1 cellular context compared by ENCODE assay signal in genomic region chr14:76977793-76978730, GRCh38.
TF ChIP-seq lines count a peak whose summit lies in the region.

No MANE protein-coding gene starts in this region.

TF ChIP-seq in H1, 55 proteins besides CTCF, POLR2A, EP300 and RAD21 (continued from another document):
- TF ChIP-seq CHD7 (IDR thresholded peaks at IDR 0.05; ENCODE audit: insufficient replicate concordance, low read length), result no peak
